ENCODE assay signal across 8 cellular contexts in the genomic region with DNA sequence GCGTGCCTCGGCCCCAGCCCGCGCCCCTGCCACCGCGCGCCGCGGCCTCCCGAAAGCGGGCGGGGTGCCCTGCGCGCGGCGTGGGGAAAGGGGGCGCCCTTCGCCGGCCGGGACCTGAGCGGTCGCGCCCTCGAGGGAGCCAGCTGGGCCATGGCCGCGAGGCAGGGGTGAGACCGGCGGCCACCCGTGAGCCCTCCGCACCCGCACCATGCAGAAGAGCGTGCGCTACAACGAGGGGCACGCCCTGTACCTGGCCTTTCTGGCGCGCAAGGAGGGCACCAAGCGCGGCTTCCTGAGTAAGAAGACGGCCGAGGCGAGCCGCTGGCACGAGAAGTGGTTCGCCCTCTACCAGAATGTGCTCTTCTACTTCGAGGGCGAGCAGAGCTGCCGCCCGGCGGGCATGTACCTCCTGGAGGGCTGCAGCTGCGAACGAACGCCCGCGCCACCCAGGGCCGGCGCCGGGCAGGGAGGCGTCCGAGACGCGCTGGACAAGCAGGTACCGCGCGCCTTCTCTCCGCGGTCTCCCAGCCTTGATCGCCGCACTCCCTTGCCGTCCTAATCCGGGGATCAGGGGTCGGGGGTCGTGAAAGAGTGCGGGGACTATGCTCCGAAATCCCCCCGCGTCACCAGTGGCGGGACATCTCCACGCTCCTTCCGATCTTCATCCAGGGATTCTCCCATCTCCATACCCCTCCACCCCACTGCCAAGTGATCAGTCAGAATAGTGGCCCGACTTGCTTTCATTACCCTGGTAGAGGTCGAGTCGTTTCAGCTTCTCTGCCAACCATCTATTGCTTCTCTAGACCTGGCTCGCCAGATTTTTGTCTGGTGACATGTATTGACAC. TPM values are rescaled to one million over a fixed set of nuclear protein-coding genes. Genes with fewer than 3 reads are reported as not detected.
DNase-seq lines count a peak whose midpoint lies in the region; ATAC-seq, FAIRE-seq and TF ChIP-seq lines count a peak whose summit lies in the region.

No MANE protein-coding gene starts in this region.

- DNase-seq in A549 (ENCODE audit: low read depth in 1 of 2, low spot score in 1 of 2), result peak; percentile 31 to 47
- peak; percentile 58 for DNase-seq in HT1080 (ENCODE audit: low read depth)
- peak; percentile 26 for DNase-seq in activated T-helper 1 cell treated with Interleukin-2 at 50 U/mL for 16 hours (ENCODE audit: low read depth)
- DNase-seq in fibroblast of villous mesenchyme (ENCODE audit: low read depth), result peak; percentile 43
- DNase-seq in nephron progenitor cell, result peak; percentile 50
- peak; percentile 49 for DNase-seq in superior temporal gyrus (ENCODE audit: extremely low spot score)
- no peak for DNase-seq in CD1c-positive myeloid dendritic cell (ENCODE audit: extremely low spot score)
- no peak for DNase-seq in DMS114 treated with DMSO at 0.1 percent for 48 hours (lab: John Stamatoyannopoulos, UW; ENCODE audit: unreplicated experiment)

- H3K27ac ChIP-seq in A549, result peak overlapping the region; percentile 58 to 87; a peak in 5 of 6 replicates

- no peaks in the 10 kb centered on the region for H3K36me3 Mint-ChIP-seq in nephron progenitor cell (ENCODE audit: low read depth)

- no peak for TF ChIP-seq EP300 in A549 (IDR thresholded peaks at IDR 0.05)

- TF ChIP-seq CTCF in A549 (IDR thresholded peaks at IDR 0.05) (peak; percentile 57), fibroblast of villous mesenchyme (IDR thresholded peaks at IDR 0.05; ENCODE audit: insufficient read depth, low read depth, low read length) (peak; percentile 8), nephron progenitor cell (IDR thresholded peaks at IDR 0.05) (no peak)

- TF ChIP-seq RAD21 in A549 (conservative IDR thresholded peaks at IDR 0.05 in 1 of 2, IDR thresholded peaks at IDR 0.05 in 1 of 2), result peak in 1 of 2 experiments; percentile 49; a peak in 3 of 5 replicates

- peaks cover 21% of the 10 kb centered on the region; the same call in 2 of the 3 replicates for H3K4me1 ChIP-seq in A549

- H3K4me3 ChIP-seq in A549 (peak overlapping the region; percentile 54), fibroblast of villous mesenchyme (ENCODE audit: low read depth, low read length) (peak overlapping the region; percentile 80)

- POLR2A ChIA-PET in A549 (lab: Yijun Ruan, JAX), result no interaction called here

- no peak overlapping the region for H3K27ac Mint-ChIP-seq in nephron progenitor cell

- peak overlapping the region; percentile 93 for H3K4me2 ChIP-seq in A549

- H3K9me3 Mint-ChIP-seq in nephron progenitor cell, result no peaks in the 10 kb centered on the region

- peaks cover 19% of the 10 kb centered on the region for H3K4me1 Mint-ChIP-seq in nephron progenitor cell

- CTCF ChIA-PET in A549 (lab: Yijun Ruan, JAX), result interaction anchor here (0.6 to 4.0 kb wide), 13 partner anchors 9 to 273 kb away, joined by 3 to 22 read pairs (median 4); no protein-coding TSS in a partner anchor

- TF ChIP-seq POLR2A in A549 (IDR thresholded peaks at IDR 0.05; ENCODE audit: low read length), result no peak

- no peaks in the 10 kb centered on the region for H3K9me3 ChIP-seq in A549

- FAIRE-seq in A549 (lab: Jason Lieb, UNC), result no peak

- peaks cover 94% of the 10 kb centered on the region for H3K27me3 Mint-ChIP-seq in nephron progenitor cell (ENCODE audit: low read depth, poor library complexity)

- H3K4me3 Mint-ChIP-seq in nephron progenitor cell, result peak overlapping the region; percentile 83

- peak; percentile 78 to 81 for ATAC-seq in A549

- WGBS in A549 (ENCODE audit: missing lambda C conversion rate), result 11% methylated on average over 44 of the region's 84 CpGs

TF ChIP-seq in A549, 52 proteins besides CTCF, POLR2A, EP300 and RAD21:
- no peak for TF ChIP-seq FOXS1 (CRISPR knock-in tag; IDR thresholded peaks at IDR 0.05)
- TF ChIP-seq, protein P1, sequence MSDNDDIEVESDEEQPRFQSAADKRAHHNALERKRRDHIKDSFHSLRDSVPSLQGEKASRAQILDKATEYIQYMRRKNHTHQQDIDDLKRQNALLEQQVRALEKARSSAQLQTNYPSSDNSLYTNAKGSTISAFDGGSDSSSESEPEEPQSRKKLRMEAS (IDR thresholded peaks at IDR 0.05), result peak; percentile 70
- TF ChIP-seq HDAC2 (IDR thresholded peaks at IDR 0.05), result peak; percentile 77; the same call in 1 of the 2 replicates
- peak; percentile 30; the same call in 1 of the 3 replicates for TF ChIP-seq SMC3 (IDR thresholded peaks at IDR 0.05)

RNA-seq across cellular contexts. Expression of a gene that starts 0.6 kb away (rescaled TPM):
- polyA plus RNA-seq in A549 (2011; rRNA removed) (2.1 TPM in 2 replicates), A549 (2017; fragmentation: RNase III; extraction: RNeasy Plus Mini Kit Qiagen cat#74134 plus additional on column Dnase treatment) (1.4 to 2.2 TPM (median 1.8 TPM) in 3 replicates)
- 0.27 and 0.29 TPM in 2 replicates for polyA plus RNA-seq in A549 (2012; cell fraction: cytosol; rRNA removed)
- polyA plus RNA-seq in A549 (2012; cell fraction: nucleus; rRNA removed), result 0.35 and 0.42 TPM in 2 replicates
- 2.9 and 3.1 TPM in 2 replicates for polyA minus RNA-seq in A549 (2011; rRNA and poly(A)+ RNA removed)
- total RNA-seq in HT1080 (2014; rRNA removed; shearing (Covaris generic)), result 6.4 and 6.6 TPM in 2 replicates
- polyA plus RNA-seq in HT1080 (2015; cell fraction: cytosol; rRNA removed), result 4.7 and 5.7 TPM in 2 replicates
- 6.0 and 7.5 TPM in 2 replicates for polyA plus RNA-seq in HT1080 (2015; cell fraction: nucleus; rRNA removed)
- total RNA-seq in fibroblast of villous mesenchyme, result 3.9 and 9.0 TPM in 2 replicates

Comparison
In these comparisons a context has a peak if more than half of its experiments do, and no peak if none do; other contexts are left out.
1. DNase-seq: peak in A549 (2 of 2), HT1080 (single experiment), activated T-helper 1 cell treated with Interleukin-2 at 50 U/mL for 16 hours (single experiment), fibroblast of villous mesenchyme (single experiment), nephron progenitor cell (single experiment) and superior temporal gyrus (single experiment); none in CD1c-positive myeloid dendritic cell (single experiment) and DMS114 treated with DMSO at 0.1 percent for 48 hours (single experiment).